23 cellular contexts compared by ENCODE assay signal in genomic region chr3:13465236-13465958, GRCh38. TPM values are rescaled to one million over a fixed set of nuclear protein-coding genes. Genes with fewer than 3 reads are reported as not detected.
DNase-seq lines count a peak whose midpoint lies in the region; ATAC-seq and TF ChIP-seq lines count a peak whose summit lies in the region.
"Had no signal": no experiment of that assay in that cellular context is flagged by ENCODE, and none has a peak within 500 bp of the region (broad histone marks: within the 10 kb centered on the region; RNA-seq: fewer than 3 reads in every experiment).

No MANE protein-coding gene starts in this region.

- no peaks in the 10 kb centered on the region for H3K9me3 ChIP-seq in spleen
- H3K9me3 ChIP-seq: Caco-2 had no signal

- H3K36me3 ChIP-seq in spleen: no peaks in the 10 kb centered on the region

- no peak for TF ChIP-seq POLR2A in spleen (IDR thresholded peaks at IDR 0.05)

- no peak for TF ChIP-seq CTCF in spleen (IDR thresholded peaks at IDR 0.05 in 8 of 11, conservative IDR thresholded peaks at IDR 0.05 in 3 of 11)

- ATAC-seq in Right ventricle myocardium superior (ENCODE audit: poor library complexity) (no peak), HG02970 (IDR thresholded peaks at IDR 0.05; ENCODE audit: low FRiP score, unreplicated experiment) (no peak), HG03175 (IDR thresholded peaks at IDR 0.05; ENCODE audit: unreplicated experiment) (no peak)
- ATAC-seq: CD8-positive, alpha-beta T cell; HCT116; K562 had no signal

- DNase-seq in cardiac septum (ENCODE audit: low spot score) (peak; percentile 35), Right ventricle myocardium superior (no peak), NCI-H69 (lab: John Stamatoyannopoulos, UW) (peak; percentile 48), mesenteric fat pad (ENCODE audit: low spot score) (peak; percentile 28), spleen (peak; percentile 16)
- DNase-seq in stimulated activated CD4-positive, alpha-beta T cell treated with anti-CD3 and anti-CD28 coated beads, Interleukin-4, amount 100 ng/mL, for 24 hours: no peak
- DNase-seq: C1 segment of cervical spinal cord; Caco-2; CD8-positive, alpha-beta T cell; DMS79 treated with DMSO at 0.1 percent for 48 hours; GF-D8; Kasumi-1; NCI-H1105 treated with DMSO at 0.1 percent for 48 hours; NCI-H146; NCI-H2029; NCI-H446 treated with DMSO at 0.1 percent for 48 hours; NCI-H526 treated with DMSO at 0.1 percent for 48 hours; RPMI8226; SHP77 had no signal

- H3K27ac ChIP-seq in spleen: no peak overlapping the region

- intact Hi-C loops in cardiac septum (cut with DNase I) (no loop called here), Right ventricle myocardium superior (cut with DNase I) (no loop called here), spleen (cut with DNase I; ENCODE audit: low total_unique reads) (no loop called here)

- 56 to 80% (median 57%) methylated on average over 4 of the region's 4 CpGs for WGBS in spleen, 5 donors

- no peaks in the 10 kb centered on the region for H3K4me1 ChIP-seq in spleen
- H3K4me1 ChIP-seq: Caco-2 had no signal

- H3K4me3 ChIP-seq in spleen: no peak overlapping the region
- H3K4me3 ChIP-seq: K562 had no signal

- H3K27me3 ChIP-seq in spleen (replicated peaks in 1 of 7): peaks cover 0 to 16% (median 0%) of the 10 kb centered on the region in 7 donors

RNA-seq across cellular contexts. Expression of gene HDAC11, which starts 14.7 kb away (rescaled TPM):
- total RNA-seq in cardiac septum (30.7 TPM), Right ventricle myocardium superior (40.7 TPM), mesenteric fat pad (7.9 TPM), spleen (10 to 100 TPM in 2 of 7 donors, 1 to 10 TPM in 5; 4.2 to 11.2 (median 6.3) TPM)
- polyA plus RNA-seq in spleen: 1 to 10 TPM; 2.5 to 6.5 (median 3.3) TPM

RNA-seq across cellular contexts. Expression of gene NUP210, which starts 45.3 kb away (rescaled TPM):
- 2.6 TPM for total RNA-seq in cardiac septum
- total RNA-seq in Right ventricle myocardium superior: 2.7 TPM
- 1.5 TPM for total RNA-seq in mesenteric fat pad
- total RNA-seq in spleen: 10 to 100 TPM; 49.8 to 76.8 (median 64.2) TPM
- polyA plus RNA-seq in spleen: 10 to 100 TPM; 20.1 to 35.0 (median 23.6) TPM

Comparison
In these comparisons a context has a peak if more than half of its experiments do, and no peak if none do; other contexts are left out.
1. DNase-seq: peak in cardiac septum (single experiment), NCI-H69 (single experiment), mesenteric fat pad (single experiment) and spleen (single experiment); none in Right ventricle myocardium superior (single experiment) and stimulated activated CD4-positive, alpha-beta T cell treated with anti-CD3 and anti-CD28 coated beads, Interleukin-4, amount 100 ng/mL, for 24 hours (single experiment).
2. RNA of gene NUP210, which starts 45.3 kb away (total RNA-seq): 49.8 to 76.8 TPM in spleen; 2.7 TPM in Right ventricle myocardium superior (single experiment), 2.6 TPM in cardiac septum (single experiment) and 1.5 TPM in mesenteric fat pad (single experiment); every median in the first group is over 10 times any median in the second.